1 cellular context compared by ENCODE assay signal in genomic region chr18:48546411-48546810, GRCh38.
TF ChIP-seq lines count a peak whose summit lies in the region.

No MANE protein-coding gene starts in this region.

TF ChIP-seq in H1, 55 proteins besides CTCF, POLR2A, EP300 and RAD21:
- TF ChIP-seq SP1 (IDR thresholded peaks at IDR 0.05; ENCODE audit: low read depth, low read length) (no peak), JUN (IDR thresholded peaks at IDR 0.05; ENCODE audit: low read depth, low read length) (no peak), RBBP5 (IDR thresholded peaks at IDR 0.05; ENCODE audit: borderline replicate concordance, low read depth, low read length) (no peak), KDM1A (IDR thresholded peaks at IDR 0.05; ENCODE audit: borderline replicate concordance, low read length) (no peak)
